In the genomic region with DNA sequence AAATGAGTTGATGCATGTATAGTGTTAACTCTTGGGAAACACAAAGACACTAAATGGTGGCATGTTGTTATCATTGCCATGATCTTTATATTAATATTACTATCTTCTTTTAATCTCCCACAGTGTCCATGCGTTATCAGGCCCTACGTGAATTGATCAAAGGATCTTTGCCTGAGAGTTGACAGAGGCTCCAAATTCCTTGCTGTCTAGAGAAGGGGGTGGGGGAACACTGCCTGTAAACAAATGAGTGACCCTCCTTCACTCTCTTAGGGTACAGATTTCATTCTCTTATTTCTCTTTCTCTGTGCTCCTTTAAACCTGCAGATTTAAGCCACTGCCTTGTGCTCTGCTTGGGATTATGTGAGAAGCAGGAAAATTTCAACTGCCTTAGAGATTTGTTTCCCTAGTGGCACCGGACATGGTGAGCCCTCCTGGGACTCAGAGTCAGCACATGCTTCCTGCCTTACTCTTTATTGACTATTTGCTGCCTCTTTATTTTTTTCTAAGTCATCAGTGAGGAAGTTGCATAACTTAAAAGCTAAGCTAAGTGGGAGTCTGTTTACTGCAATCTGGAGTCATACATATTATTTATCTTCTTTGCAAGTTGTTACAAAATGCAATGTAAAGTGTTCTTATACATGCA, we compare ENCODE assay signal across 1 cellular context.
TF ChIP-seq lines count a peak whose summit lies in the region.

No MANE protein-coding gene starts in this region.

TF ChIP-seq in SK-N-SH, 30 proteins besides CTCF, POLR2A, EP300 and RAD21 (continued from another document):
- TF ChIP-seq, protein P1, sequence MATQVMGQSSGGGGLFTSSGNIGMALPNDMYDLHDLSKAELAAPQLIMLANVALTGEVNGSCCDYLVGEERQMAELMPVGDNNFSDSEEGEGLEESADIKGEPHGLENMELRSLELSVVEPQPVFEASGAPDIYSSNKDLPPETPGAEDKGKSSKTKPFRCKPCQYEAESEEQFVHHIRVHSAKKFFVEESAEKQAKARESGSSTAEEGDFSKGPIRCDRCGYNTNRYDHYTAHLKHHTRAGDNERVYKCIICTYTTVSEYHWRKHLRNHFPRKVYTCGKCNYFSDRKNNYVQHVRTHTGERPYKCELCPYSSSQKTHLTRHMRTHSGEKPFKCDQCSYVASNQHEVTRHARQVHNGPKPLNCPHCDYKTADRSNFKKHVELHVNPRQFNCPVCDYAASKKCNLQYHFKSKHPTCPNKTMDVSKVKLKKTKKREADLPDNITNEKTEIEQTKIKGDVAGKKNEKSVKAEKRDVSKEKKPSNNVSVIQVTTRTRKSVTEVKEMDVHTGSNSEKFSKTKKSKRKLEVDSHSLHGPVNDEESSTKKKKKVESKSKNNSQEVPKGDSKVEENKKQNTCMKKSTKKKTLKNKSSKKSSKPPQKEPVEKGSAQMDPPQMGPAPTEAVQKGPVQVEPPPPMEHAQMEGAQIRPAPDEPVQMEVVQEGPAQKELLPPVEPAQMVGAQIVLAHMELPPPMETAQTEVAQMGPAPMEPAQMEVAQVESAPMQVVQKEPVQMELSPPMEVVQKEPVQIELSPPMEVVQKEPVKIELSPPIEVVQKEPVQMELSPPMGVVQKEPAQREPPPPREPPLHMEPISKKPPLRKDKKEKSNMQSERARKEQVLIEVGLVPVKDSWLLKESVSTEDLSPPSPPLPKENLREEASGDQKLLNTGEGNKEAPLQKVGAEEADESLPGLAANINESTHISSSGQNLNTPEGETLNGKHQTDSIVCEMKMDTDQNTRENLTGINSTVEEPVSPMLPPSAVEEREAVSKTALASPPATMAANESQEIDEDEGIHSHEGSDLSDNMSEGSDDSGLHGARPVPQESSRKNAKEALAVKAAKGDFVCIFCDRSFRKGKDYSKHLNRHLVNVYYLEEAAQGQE (IDR thresholded peaks at IDR 0.05; ENCODE audit: low read depth, low read length), result no peak
- TF ChIP-seq CHD2 (IDR thresholded peaks at IDR 0.05; ENCODE audit: low read length, partially characterized antibody) (no peak), SIN3A (IDR thresholded peaks at IDR 0.05; ENCODE audit: borderline replicate concordance, low read depth, low read length) (no peak), TCF12 (IDR thresholded peaks at IDR 0.05) (no peak), FOSL2 (IDR thresholded peaks at IDR 0.05; ENCODE audit: borderline replicate concordance, low read depth) (no peak), NRF1 (IDR thresholded peaks at IDR 0.05; ENCODE audit: low read depth, low read length) (no peak)
- TF ChIP-seq, protein P2, sequence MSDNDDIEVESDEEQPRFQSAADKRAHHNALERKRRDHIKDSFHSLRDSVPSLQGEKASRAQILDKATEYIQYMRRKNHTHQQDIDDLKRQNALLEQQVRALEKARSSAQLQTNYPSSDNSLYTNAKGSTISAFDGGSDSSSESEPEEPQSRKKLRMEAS (IDR thresholded peaks at IDR 0.05; ENCODE audit: low read depth), result 0 out of 2 replicates have a peak, but pooled peaks have one; percentile 35
